In genomic region chr22:50476819-50477344, GRCh38 we compare ENCODE assay signal across 18 cellular contexts. TPM values are rescaled to one million over a fixed set of nuclear protein-coding genes. Genes with fewer than 3 reads are reported as not detected.
DNase-seq lines count a peak whose midpoint lies in the region; ATAC-seq and TF ChIP-seq lines count a peak whose summit lies in the region.
"Had no signal": no experiment of that assay in that cellular context is flagged by ENCODE, and none has a peak within 500 bp of the region (broad histone marks: within the 10 kb centered on the region; RNA-seq: fewer than 3 reads in every experiment).

No MANE protein-coding gene starts in this region.

- no peak for DNase-seq in activated CD4-positive, alpha-beta T cell treated with anti-CD3 and anti-CD28 coated beads, Interleukin-2, amount 10 ng/mL, durations not matched to agents 7 days and 5 days
- no peak for DNase-seq in activated CD4-positive, alpha-beta T cell treated with anti-CD3 and anti-CD28 coated beads for 48 hours
- DNase-seq in NCI-H1436 treated with DMSO at 0.1 percent for 48 hours (lab: John Stamatoyannopoulos, UW) (peak; percentile 90), osteoblast (ENCODE audit: insufficient read length, low spot score, missing footprints) (no peak), heart right ventricle (no peak), posterior cingulate gyrus (no peak), adrenal gland (no peak)
- DNase-seq: activated CD4-positive, CD25-positive, alpha-beta regulatory T cell; activated gamma-delta T cell; DMS53; esophagus squamous epithelium; NCI-H2029; psoas muscle had no signal

- WGBS in heart right ventricle, 2 donors: 68 to 72% methylated on average over 7 of the region's 7 CpGs
- 73 to 82% (median 76%) methylated on average over 4 to 7 of the region's 7 CpGs for WGBS in adrenal gland, 4 donors

- H3K4me3 Mint-ChIP-seq in activated CD4-positive, alpha-beta T cell treated with anti-CD3 and anti-CD28 coated beads, Interleukin-2, amount 10 ng/mL, durations not matched to agents 7 days and 5 days: peak overlapping the region; percentile 63
- peak overlapping the region; percentile 59 to 81 (median 76) for H3K4me3 Mint-ChIP-seq in brain

- H2AFZ ChIP-seq in osteoblast (ENCODE audit: low read length): peak overlapping the region; percentile 51

- peaks cover 12% of the 10 kb centered on the region for H3K27me3 Mint-ChIP-seq in activated CD4-positive, alpha-beta T cell treated with anti-CD3 and anti-CD28 coated beads, Interleukin-2, amount 10 ng/mL, durations not matched to agents 7 days and 5 days
- H3K27me3 Mint-ChIP-seq in brain: peaks cover 37% of the 10 kb centered on the region

- CTCF ChIA-PET in activated CD4-positive, alpha-beta T cell treated with anti-CD3 and anti-CD28 coated beads, Interleukin-2, amount 10 ng/mL, durations not matched to agents 7 days and 5 days (lab: Charles Lee): interaction anchor here (1.3 kb wide), 1 partner anchor 32 kb away, joined by 3 read pairs; no protein-coding TSS in a partner anchor

- H3K4me1 ChIP-seq in osteoblast (ENCODE audit: insufficient read depth, low read length) (peaks cover 15% of the 10 kb centered on the region), heart right ventricle (peaks cover 16 to 38% (median 34%) of the 10 kb centered on the region in 9 donors), adrenal gland (replicated peaks in 1 of 2) (peaks cover 12 to 36% of the 10 kb centered on the region in 2 donors)

- H3K4me2 ChIP-seq in osteoblast (ENCODE audit: insufficient read depth, low read length): no peak overlapping the region

- peaks cover 13% of the 10 kb centered on the region for H3K27me3 ChIP-seq in osteoblast (ENCODE audit: insufficient read depth, low read length)
- peaks cover 13 to 35% (median 31%) of the 10 kb centered on the region in 7 donors for H3K27me3 ChIP-seq in heart right ventricle
- peaks cover 19% of the 10 kb centered on the region for H3K27me3 ChIP-seq in adrenal gland

- ATAC-seq in heart right ventricle: no peak
- ATAC-seq: K562, psoas muscle, SK-N-SH treated with all-trans-retinoic acid at 6 μM for 48 hours had no signal

- TF ChIP-seq CTCF in brain (conservative IDR thresholded peaks at IDR 0.05) (no peak), osteoblast (IDR thresholded peaks at IDR 0.05; ENCODE audit: extremely low read depth, low read depth, low read length) (no peak), heart right ventricle (IDR thresholded peaks at IDR 0.05) (no peak), adrenal gland (IDR thresholded peaks at IDR 0.05) (no peak)

- peaks cover 27% of the 10 kb centered on the region for H3K79me2 ChIP-seq in osteoblast (ENCODE audit: insufficient read depth, low read length)

- H4K20me1 ChIP-seq in osteoblast (ENCODE audit: insufficient read depth, low read length): peaks cover 23% of the 10 kb centered on the region

- intact Hi-C loops in heart right ventricle (cut with DNase I) (no loop called here), posterior cingulate gyrus (cut with DNase I) (no loop called here), adrenal gland (cut with DNase I) (no loop called here)

- H3K27ac Mint-ChIP-seq in activated CD4-positive, alpha-beta T cell treated with anti-CD3 and anti-CD28 coated beads, Interleukin-2, amount 10 ng/mL, durations not matched to agents 7 days and 5 days: peak overlapping the region; percentile 38
- peak overlapping the region; percentile 33 to 89 (median 82) for H3K27ac Mint-ChIP-seq in brain

- POLR2A ChIA-PET in activated CD4-positive, alpha-beta T cell treated with anti-CD3 and anti-CD28 coated beads, Interleukin-2, amount 10 ng/mL, durations not matched to agents 7 days and 5 days (lab: Charles Lee): no interaction called here

- H3K9me3 Mint-ChIP-seq in activated CD4-positive, alpha-beta T cell treated with anti-CD3 and anti-CD28 coated beads, Interleukin-2, amount 10 ng/mL, durations not matched to agents 7 days and 5 days: no peaks in the 10 kb centered on the region
- H3K9me3 Mint-ChIP-seq in brain: peaks cover 0 to 3% (median 0%) of the 10 kb centered on the region in 5 experiments

- H3K4me1 Mint-ChIP-seq in activated CD4-positive, alpha-beta T cell treated with anti-CD3 and anti-CD28 coated beads, Interleukin-2, amount 10 ng/mL, durations not matched to agents 7 days and 5 days: peaks cover 39% of the 10 kb centered on the region
- H3K4me1 Mint-ChIP-seq in brain: peaks cover 43% of the 10 kb centered on the region

- H3K27ac ChIP-seq in osteoblast (ENCODE audit: low read depth, low read length): no peak overlapping the region
- H3K27ac ChIP-seq in heart right ventricle: no peak overlapping the region
- no peak overlapping the region for H3K27ac ChIP-seq in adrenal gland
- H3K27ac ChIP-seq: esophagus squamous epithelium, psoas muscle had no signal

- no peak for TF ChIP-seq POLR2A in adrenal gland (IDR thresholded peaks at IDR 0.05)

- no peaks in the 10 kb centered on the region for H3K36me3 ChIP-seq in osteoblast (ENCODE audit: insufficient read depth, low read length)
- H3K36me3 ChIP-seq in heart right ventricle: peaks cover 0 to 4% (median 0%) of the 10 kb centered on the region in 9 donors
- H3K36me3 ChIP-seq in adrenal gland (replicated peaks in 1 of 2): no peaks in the 10 kb centered on the region
- H3K36me3 ChIP-seq: esophagus squamous epithelium had no signal

- no peak overlapping the region for H3K4me3 ChIP-seq in osteoblast (ENCODE audit: insufficient read depth, low read length)
- no peak overlapping the region for H3K4me3 ChIP-seq in heart right ventricle
- H3K4me3 ChIP-seq in adrenal gland: no peak overlapping the region
- H3K4me3 ChIP-seq: esophagus squamous epithelium, K562, psoas muscle had no signal

- H3K9me3 ChIP-seq in osteoblast (ENCODE audit: low read depth, low read length) (no peaks in the 10 kb centered on the region), heart right ventricle (no peaks in the 10 kb centered on the region), adrenal gland (replicated peaks in 1 of 3) (no peaks in the 10 kb centered on the region)
- H3K9me3 ChIP-seq: esophagus squamous epithelium, psoas muscle had no signal

- H3K36me3 Mint-ChIP-seq in activated CD4-positive, alpha-beta T cell treated with anti-CD3 and anti-CD28 coated beads, Interleukin-2, amount 10 ng/mL, durations not matched to agents 7 days and 5 days (ENCODE audit: low read depth): peaks cover 12% of the 10 kb centered on the region
- peaks cover 4% of the 10 kb centered on the region for H3K36me3 Mint-ChIP-seq in brain

RNA-seq across cellular contexts. Expression of gene SBF1, which starts 2.0 kb away (rescaled TPM):
- total RNA-seq in activated CD4-positive, alpha-beta T cell treated with anti-CD3 and anti-CD28 coated beads, Interleukin-2, amount 10 ng/mL, durations not matched to agents 7 days and 5 days: 100 to 1,000 TPM; 211 to 224 TPM
- polyA plus RNA-seq in brain (ENCODE audit: insufficient read depth, low read depth, low replicate concordance): 77.0 TPM
- total RNA-seq in osteoblast: 74.3 and 93.0 TPM in 2 replicates
- total RNA-seq in heart right ventricle: 10 to 100 TPM; 41.0 to 73.0 (median 49.7) TPM
- polyA plus RNA-seq in heart right ventricle: 10 to 100 TPM; 43.2 to 48.6 TPM
- total RNA-seq in adrenal gland: 100 to 1,000 TPM in 1 of 8 donors, 10 to 100 TPM in 7; 59.4 to 101 (median 80.4) TPM
- 100 to 1,000 TPM in 1 of 3 donors, 10 to 100 TPM in 1, 1 to 10 TPM in 1; 8.4 to 117 (median 66.5) TPM for polyA plus RNA-seq in adrenal gland

RNA-seq across cellular contexts. Expression of gene ADM2, which starts 4.5 kb away (rescaled TPM):
- 1 to 10 TPM; 3.7 to 4.1 TPM for total RNA-seq in activated CD4-positive, alpha-beta T cell treated with anti-CD3 and anti-CD28 coated beads, Interleukin-2, amount 10 ng/mL, durations not matched to agents 7 days and 5 days
- polyA plus RNA-seq in brain (ENCODE audit: insufficient read depth, low read depth, low replicate concordance): 15.2 TPM
- 9.1 and 9.4 TPM in 2 replicates for total RNA-seq in osteoblast
- under 1 TPM in 3 of 10 donors, not detected in 7; 0.09 to 0.53 (median 0.15) TPM for total RNA-seq in heart right ventricle
- polyA plus RNA-seq in heart right ventricle: under 1 TPM; 0.07 to 0.29 TPM
- total RNA-seq in adrenal gland: under 1 TPM in 5 of 8 donors, not detected in 3; 0.14 to 0.54 (median 0.25) TPM
- under 1 TPM in 2 of 3 donors, not detected in 1; 0.07 to 0.48 TPM for polyA plus RNA-seq in adrenal gland

RNA-seq across cellular contexts. Expression of gene MIOX, which starts 9.8 kb away (rescaled TPM):
- total RNA-seq in activated CD4-positive, alpha-beta T cell treated with anti-CD3 and anti-CD28 coated beads, Interleukin-2, amount 10 ng/mL, durations not matched to agents 7 days and 5 days: under 1 TPM in 1 of 2 experiments, not detected in 1; 0.23 TPM
- polyA plus RNA-seq in brain (ENCODE audit: insufficient read depth, low read depth, low replicate concordance) (0.61 TPM), heart right ventricle (not detected), adrenal gland (not detected)
- total RNA-seq in osteoblast (under 0.01 TPM in 1 of 2 replicates, not detected in the other), heart right ventricle (not detected), adrenal gland (not detected)
- total RNA-seq: esophagus squamous epithelium, K562, lung microvascular endothelial cell, psoas muscle, urinary bladder had no signal
- polyA plus RNA-seq: psoas muscle, urinary bladder had no signal

RNA-seq across cellular contexts. Expression of gene LMF2, which starts 30.6 kb away (rescaled TPM):
- 100 to 1,000 TPM; 130 to 139 TPM for total RNA-seq in activated CD4-positive, alpha-beta T cell treated with anti-CD3 and anti-CD28 coated beads, Interleukin-2, amount 10 ng/mL, durations not matched to agents 7 days and 5 days
- polyA plus RNA-seq in brain (ENCODE audit: insufficient read depth, low read depth, low replicate concordance): 68.1 TPM
- 56.8 and 60.7 TPM in 2 replicates for total RNA-seq in osteoblast
- 10 to 100 TPM; 18.8 to 37.5 (median 22.9) TPM for total RNA-seq in heart right ventricle
- polyA plus RNA-seq in heart right ventricle: 10 to 100 TPM; 40.4 to 42.5 TPM
- total RNA-seq in adrenal gland: 10 to 100 TPM; 47.5 to 91.0 (median 78.3) TPM
- 100 to 1,000 TPM in 1 of 3 donors, 10 to 100 TPM in 1, 1 to 10 TPM in 1; 6.3 to 120 (median 90.3) TPM for polyA plus RNA-seq in adrenal gland

RNA-seq across cellular contexts. Expression of gene NCAPH2, which starts 31.1 kb away (rescaled TPM):
- 100 to 1,000 TPM; 110 to 133 TPM for total RNA-seq in activated CD4-positive, alpha-beta T cell treated with anti-CD3 and anti-CD28 coated beads, Interleukin-2, amount 10 ng/mL, durations not matched to agents 7 days and 5 days
- polyA plus RNA-seq in brain (ENCODE audit: insufficient read depth, low read depth, low replicate concordance) (83.9 TPM), heart right ventricle (10 to 100 TPM; 38.0 to 54.8 TPM), adrenal gland (10 to 100 TPM; 13.8 to 90.5 (median 56.2) TPM)
- total RNA-seq in osteoblast (24.2 and 27.5 TPM in 2 replicates), heart right ventricle (10 to 100 TPM; 21.7 to 31.9 (median 26.2) TPM), adrenal gland (10 to 100 TPM; 22.9 to 40.2 (median 32.6) TPM)
